In genomic region chr3:175215833-175216232, GRCh38 we compare ENCODE assay signal across 7 cellular contexts.
"Had no signal": no experiment of that assay in that cellular context is flagged by ENCODE, and none has a peak within 500 bp of the region (broad histone marks: within the 10 kb centered on the region; RNA-seq: fewer than 3 reads in every experiment).

No MANE protein-coding gene starts in this region.

- H3K27ac ChIP-seq: HL-60, KMS-11 had no signal

- H3K4me2 ChIP-seq: KMS-11 had no signal

- DNase-seq: IMR-90, KBM-7, KG1 had no signal

- FAIRE-seq: HepG2, K562 had no signal

- H3K4me3 ChIP-seq: K562 had no signal

- ATAC-seq: HepG2, K562 had no signal

- H3K9ac ChIP-seq: KMS-11 had no signal
